Comparison of ENCODE assay signal across 34 cellular contexts in the genomic region with DNA sequence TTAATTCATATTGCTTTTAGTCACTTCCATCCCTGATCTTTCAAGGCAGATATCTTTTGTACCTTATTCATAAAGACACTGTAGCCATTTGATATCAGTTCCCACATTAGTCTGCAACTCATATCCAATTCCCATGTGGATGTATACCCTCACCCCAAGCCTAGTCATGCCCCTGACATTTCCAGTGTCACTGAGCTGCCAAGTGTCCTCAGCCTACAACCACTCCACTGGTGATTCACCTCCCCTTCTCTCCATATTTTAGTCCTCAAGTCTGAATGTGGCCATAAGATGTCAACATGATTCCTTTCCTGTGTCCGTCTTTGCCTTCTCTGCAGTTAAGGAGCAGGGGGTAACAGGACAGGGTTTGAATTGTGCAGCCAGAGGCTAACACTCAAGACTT.
"Had no signal": no experiment of that assay in that cellular context is flagged by ENCODE, and none has a peak within 500 bp of the region (broad histone marks: within the 10 kb centered on the region; RNA-seq: fewer than 3 reads in every experiment).

No MANE protein-coding gene starts in this region.

- H3K27ac ChIP-seq: Peyer's patch, WERI-Rb-1 had no signal

- H3K36me3 ChIP-seq: Peyer's patch, WERI-Rb-1 had no signal

- H3K9me3 Mint-ChIP-seq: activated naive CD8-positive, alpha-beta T cell treated with anti-CD3 and anti-CD28 coated beads, Interleukin-2, amount 10 ng/mL, durations not matched to agents 7 days and 5 days had no signal

- DNase-seq: activated CD4-positive, alpha-beta memory T cell treated with anti-CD3 and anti-CD28 coated beads, Interleukin-2, amount 10 ng/mL, durations not matched to agents 7 days and 5 days; activated CD4-positive, alpha-beta T cell treated with anti-CD3 and anti-CD28 coated beads for 1 hour; activated CD4-positive, alpha-beta T cell treated with anti-CD3 and anti-CD28 coated beads for 48 hours; activated CD4-positive, CD25-positive, alpha-beta regulatory T cell; activated CD8-positive, alpha-beta memory T cell treated with anti-CD3 and anti-CD28 coated beads for 24 hours; activated CD8-positive, alpha-beta memory T cell treated with anti-CD3 and anti-CD28 coated beads, Interleukin-2, amount 10 ng/mL, durations not matched to agents 7 days and 5 days; activated CD8-positive, alpha-beta memory T cell treated with anti-CD3 and anti-CD28 coated beads, Interleukin-2, amount 50 U/mL, for 48 hours; activated effector memory CD4-positive, alpha-beta T cell treated with Interleukin-2 at 50 U/mL for 16 hours; activated naive CD4-positive, alpha-beta T cell treated with anti-CD3 and anti-CD28 coated beads, Interleukin-2, amount 50 U/mL, for 16 hours; activated naive CD8-positive, alpha-beta T cell treated with anti-CD3 and anti-CD28 coated beads, Interleukin-2, amount 10 ng/mL, durations not matched to agents 7 days and 5 days; activated T-cell treated with anti-CD3 and anti-CD28 coated beads, Interleukin-2, amount 50 U/mL, for 48 hours; amygdala; central memory CD4-positive, alpha-beta T cell; Karpas-422; NCI-H1048; NCI-H1105 treated with DMSO at 0.1 percent for 48 hours; NCI-H1436; NCI-H1694; NCI-H2029; NCI-H2171; NCI-H510A; NCI-H526; NCI-H748 treated with DMSO at 0.1 percent for 48 hours; NK-92 treated with Interleukin-12 subunit alpha and Interleukin-12 subunit beta, amount 100 ng/mL, for 24 hours; PC-3; Peyer's patch; RPMI8226; SHP77 treated with DMSO at 0.1 percent for 48 hours; SW 1271; T-helper 1 cell; T-helper 2 cell; T-helper 9 cell; WERI-Rb-1 had no signal

- H3K27ac Mint-ChIP-seq: activated CD4-positive, alpha-beta memory T cell treated with anti-CD3 and anti-CD28 coated beads, Interleukin-2, amount 10 ng/mL, durations not matched to agents 7 days and 5 days; activated CD8-positive, alpha-beta memory T cell treated with anti-CD3 and anti-CD28 coated beads, Interleukin-2, amount 10 ng/mL, durations not matched to agents 7 days and 5 days; activated naive CD8-positive, alpha-beta T cell treated with anti-CD3 and anti-CD28 coated beads, Interleukin-2, amount 10 ng/mL, durations not matched to agents 7 days and 5 days; brain had no signal

- H3K27me3 ChIP-seq: Peyer's patch had no signal

- H3K4me3 Mint-ChIP-seq: activated CD4-positive, alpha-beta memory T cell treated with anti-CD3 and anti-CD28 coated beads, Interleukin-2, amount 10 ng/mL, durations not matched to agents 7 days and 5 days; activated CD8-positive, alpha-beta memory T cell treated with anti-CD3 and anti-CD28 coated beads, Interleukin-2, amount 10 ng/mL, durations not matched to agents 7 days and 5 days; activated naive CD8-positive, alpha-beta T cell treated with anti-CD3 and anti-CD28 coated beads, Interleukin-2, amount 10 ng/mL, durations not matched to agents 7 days and 5 days; brain had no signal

- H3K36me3 Mint-ChIP-seq: activated CD8-positive, alpha-beta memory T cell treated with anti-CD3 and anti-CD28 coated beads, Interleukin-2, amount 10 ng/mL, durations not matched to agents 7 days and 5 days; activated naive CD8-positive, alpha-beta T cell treated with anti-CD3 and anti-CD28 coated beads, Interleukin-2, amount 10 ng/mL, durations not matched to agents 7 days and 5 days; brain had no signal

- ATAC-seq: activated CD8-positive, alpha-beta memory T cell treated with anti-CD3 and anti-CD28 coated beads, Interleukin-2, amount 10 ng/mL, durations not matched to agents 7 days and 5 days; PC-3 had no signal

- H3K9me3 ChIP-seq: Peyer's patch had no signal

- H3K4me1 ChIP-seq: Peyer's patch had no signal

- H3K4me3 ChIP-seq: Peyer's patch had no signal
